Comparison of ENCODE assay signal across 26 cellular contexts in the genomic region with DNA sequence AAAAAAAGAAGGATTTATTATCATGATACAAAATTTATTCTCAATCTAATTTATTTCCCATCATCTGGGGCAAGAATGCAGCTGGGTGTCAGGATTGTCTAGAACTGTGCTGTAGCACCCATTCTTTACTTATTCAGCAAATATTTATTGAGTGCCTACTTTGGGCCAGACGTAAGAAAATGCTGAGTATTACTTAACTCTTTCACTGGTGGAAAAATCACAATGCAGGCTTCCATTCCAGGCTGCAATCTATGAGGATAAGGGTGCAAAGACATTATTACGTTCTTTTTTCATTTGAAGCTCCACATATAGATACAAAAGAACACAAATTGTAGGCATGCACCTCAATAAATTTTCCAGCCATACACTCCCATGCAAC.
DNase-seq lines count a peak whose midpoint lies in the region; ATAC-seq, FAIRE-seq and TF ChIP-seq lines count a peak whose summit lies in the region.
"Had no signal": no experiment of that assay in that cellular context is flagged by ENCODE, and none has a peak within 500 bp of the region (broad histone marks: within the 10 kb centered on the region; RNA-seq: fewer than 3 reads in every experiment).

No MANE protein-coding gene starts in this region.

- intact Hi-C loops in MCF 10A (cut with micrococcal nuclease) (no loop called here), breast epithelium (cut with DNase I; ENCODE audit: low total_unique reads) (no loop called here), esophagus squamous epithelium (cut with DNase I) (no loop called here)

- H3K4me3 ChIP-seq in breast epithelium (no peak overlapping the region), RWPE2 (ENCODE audit: severe bottlenecking) (no peak overlapping the region), esophagus squamous epithelium (no peak overlapping the region)
- H3K4me3 ChIP-seq: BLaER1 treated with 17β-estradiol and CSF1 and Interleukin-3, amounts not matched to agents 10 nM and 100 nM; GM12878; GM23248 had no signal

- BruUV-seq in MCF 10A (replicated peaks; lab: Mats Ljungman, UMichigan), result no TSS peak

- no peak for ATAC-seq in RWPE2 (ENCODE audit: low read depth)
- no peak for ATAC-seq in T-cell (replicated peaks in 1 of 4)
- ATAC-seq: GM12878 had no signal

- H3K27ac ChIP-seq in breast epithelium (no peak overlapping the region), RWPE2 (ENCODE audit: poor library complexity, severe bottlenecking) (peak overlapping the region; percentile 93), esophagus squamous epithelium (no peak overlapping the region)
- H3K27ac ChIP-seq: 22Rv1, GM23248 had no signal

- POLR2A ChIA-PET in MCF 10A (lab: Yijun Ruan, JAX) (interaction anchor here (0.7 kb wide), 1 partner anchor 689 kb away, joined by 3 read pairs; no protein-coding TSS in a partner anchor), T-cell (lab: Charles Lee) (no interaction called here)

- H3K36me3 Mint-ChIP-seq in MCF 10A (ENCODE audit: insufficient read depth, unreplicated experiment) (no peaks in the 10 kb centered on the region), T-cell (no peaks in the 10 kb centered on the region)
- H3K36me3 Mint-ChIP-seq: CD14-positive monocyte; CD8-positive, alpha-beta memory T cell had no signal

- TF ChIP-seq POLR2A in breast epithelium (IDR thresholded peaks at IDR 0.05), result no peak
- TF ChIP-seq POLR2A in esophagus squamous epithelium (IDR thresholded peaks at IDR 0.05), result no peak

- FAIRE-seq in HTR-8/SVneo (lab: Jason Lieb, UNC), result peak; percentile 13
- FAIRE-seq: A204.1, D721Med, GM12878, GM19239, H1 had no signal

- H3K27ac Mint-ChIP-seq in MCF 10A (ENCODE audit: low read depth, unreplicated experiment) (peak overlapping the region; percentile 95), T-cell (no peak overlapping the region)
- H3K27ac Mint-ChIP-seq: CD14-positive monocyte; CD4-positive, alpha-beta T cell; CD8-positive, alpha-beta memory T cell had no signal

- CTCF ChIA-PET in MCF 10A (lab: Yijun Ruan, JAX), result interaction anchor here (0.7 to 0.9 kb wide), 2 partner anchors 18 to 136 kb away, joined by 3 to 5 read pairs; no protein-coding TSS in a partner anchor
- CTCF ChIA-PET in T-cell (lab: Charles Lee), result no interaction called here

- DNase-seq in MCF 10A (ENCODE audit: unreplicated experiment), result no peak
- DNase-seq in breast epithelium (ENCODE audit: low spot score in 2 of 2), result no peak
- no peak for DNase-seq in HTR-8/SVneo (ENCODE audit: insufficient read length, low spot score)
- no peak for DNase-seq in RWPE2 (ENCODE audit: low spot score)
- no peak for DNase-seq in SKM-1 treated with dmso at 0.1 percent for 144 hours (lab: John Stamatoyannopoulos, UW; ENCODE audit: unreplicated experiment)
- no peak for DNase-seq in esophagus squamous epithelium (lab: John Stamatoyannopoulos, UW)
- no peak for DNase-seq in T-cell
- DNase-seq: ACHN; AML-193; BE2C; CD4-positive, alpha-beta T cell; CD8-positive, alpha-beta memory T cell; DMS 273 treated with DMSO at 0.1 percent for 48 hours; DMS79; GDM1; H7; HCEC 1CT had no signal

- TF ChIP-seq CTCF in MCF 10A (IDR thresholded peaks at IDR 0.05; ENCODE audit: unreplicated experiment) (no peak), breast epithelium (IDR thresholded peaks at IDR 0.05) (no peak), RWPE2 (IDR thresholded peaks at IDR 0.05; ENCODE audit: poor library complexity, severe bottlenecking) (no peak), esophagus squamous epithelium (IDR thresholded peaks at IDR 0.05) (no peak)

- no peaks in the 10 kb centered on the region for H3K9me3 Mint-ChIP-seq in MCF 10A (ENCODE audit: unreplicated experiment)
- no peaks in the 10 kb centered on the region for H3K9me3 Mint-ChIP-seq in T-cell
- H3K9me3 Mint-ChIP-seq: CD4-positive, alpha-beta T cell; CD8-positive, alpha-beta memory T cell had no signal

- no peaks in the 10 kb centered on the region for H3K27me3 ChIP-seq in breast epithelium
- no peaks in the 10 kb centered on the region for H3K27me3 ChIP-seq in RWPE2 (ENCODE audit: insufficient read depth, poor library complexity, severe bottlenecking)
- no peaks in the 10 kb centered on the region for H3K27me3 ChIP-seq in esophagus squamous epithelium
- H3K27me3 ChIP-seq: BE2C; BLaER1 treated with 17β-estradiol and CSF1 and Interleukin-3, amounts not matched to agents 10 nM and 100 nM had no signal

- H3K4me3 Mint-ChIP-seq in MCF 10A (ENCODE audit: unreplicated experiment), result no peak overlapping the region
- no peak overlapping the region for H3K4me3 Mint-ChIP-seq in T-cell
- H3K4me3 Mint-ChIP-seq: CD14-positive monocyte; CD4-positive, alpha-beta T cell; CD8-positive, alpha-beta memory T cell had no signal

- H3K9me3 ChIP-seq in breast epithelium (no peaks in the 10 kb centered on the region), RWPE2 (ENCODE audit: severe bottlenecking) (no peaks in the 10 kb centered on the region), esophagus squamous epithelium (no peaks in the 10 kb centered on the region)
- H3K9me3 ChIP-seq: BE2C had no signal

- H3K36me3 ChIP-seq in breast epithelium (no peaks in the 10 kb centered on the region), RWPE2 (ENCODE audit: low read depth) (no peaks in the 10 kb centered on the region), esophagus squamous epithelium (no peaks in the 10 kb centered on the region)
- H3K36me3 ChIP-seq: BE2C; BLaER1 treated with 17β-estradiol and CSF1 and Interleukin-3, amounts not matched to agents 10 nM and 100 nM had no signal

- H3K4me1 Mint-ChIP-seq in MCF 10A (ENCODE audit: insufficient read depth, unreplicated experiment) (peaks cover 42% of the 10 kb centered on the region), T-cell (no peaks in the 10 kb centered on the region)
- H3K4me1 Mint-ChIP-seq: CD14-positive monocyte; CD8-positive, alpha-beta memory T cell had no signal

- 76 to 82% methylated on average over 2 of the region's 2 CpGs for WGBS in esophagus squamous epithelium, 2 donors

- H3K27me3 Mint-ChIP-seq in MCF 10A (ENCODE audit: insufficient read depth, unreplicated experiment), result no peaks in the 10 kb centered on the region
- peaks cover 13 to 21% of the 10 kb centered on the region in 2 donors for H3K27me3 Mint-ChIP-seq in T-cell

- no peaks in the 10 kb centered on the region for H3K4me1 ChIP-seq in breast epithelium
- H3K4me1 ChIP-seq in RWPE2 (ENCODE audit: insufficient read depth, poor library complexity, severe bottlenecking), result peaks cover 35% of the 10 kb centered on the region
- peaks cover 0 to 25% (median 0%) of the 10 kb centered on the region in 3 donors for H3K4me1 ChIP-seq in esophagus squamous epithelium
- H3K4me1 ChIP-seq: BE2C had no signal
